Comparison of ENCODE assay signal across 8 cellular contexts in the genomic region with DNA sequence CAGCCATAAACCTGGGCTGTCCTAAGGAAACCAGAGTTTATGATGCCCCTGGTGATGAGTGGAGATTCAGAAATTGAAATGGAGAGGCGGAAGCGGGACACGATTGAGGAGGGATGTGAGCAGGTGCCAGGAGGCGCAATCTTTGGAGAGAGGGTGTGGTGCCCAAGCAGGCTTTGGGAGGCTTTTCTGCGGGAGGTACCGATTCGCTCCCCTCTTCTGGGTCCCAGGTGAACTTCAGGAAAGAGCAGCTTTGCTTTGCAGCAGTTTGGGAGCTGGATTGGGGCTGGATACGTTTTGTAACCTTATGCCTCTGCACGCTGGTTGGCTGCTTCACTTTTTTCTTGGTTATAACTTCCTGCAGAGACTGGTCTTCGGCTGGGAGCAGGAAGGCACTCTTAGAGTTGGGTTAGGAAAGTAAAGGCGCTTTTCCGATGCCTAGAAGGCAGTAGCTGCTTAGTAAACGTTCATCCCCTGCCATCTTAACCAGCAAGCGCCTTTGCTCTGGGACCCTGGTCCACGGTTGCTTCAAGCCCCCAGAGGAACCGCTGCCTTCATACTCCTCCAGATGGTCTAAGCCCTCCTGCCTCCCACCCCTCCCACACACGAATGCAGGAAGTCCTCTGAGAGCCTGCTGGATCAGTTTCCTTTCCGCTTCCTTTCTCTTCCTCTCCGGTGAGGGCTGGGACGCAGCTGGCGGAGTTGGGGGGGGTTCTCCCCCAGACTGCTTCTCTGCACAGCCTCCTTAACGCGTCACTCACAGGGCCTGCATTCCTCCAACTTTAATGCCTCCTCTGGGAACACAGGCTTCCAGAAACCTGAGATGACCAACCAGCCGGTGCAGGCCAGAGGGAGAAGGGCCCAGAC. TPM values are rescaled to one million over a fixed set of nuclear protein-coding genes. Genes with fewer than 3 reads are reported as not detected.
A peak's percentile ranks its signal among the peaks of the same experiment; 100 is the strongest.
DNase-seq lines count a peak whose midpoint lies in the region; ATAC-seq and TF ChIP-seq lines count a peak whose summit lies in the region.

No MANE protein-coding gene starts in this region.

- TF ChIP-seq CTCF in fibroblast of the aortic adventitia (IDR thresholded peaks at IDR 0.05; ENCODE audit: insufficient read depth, low read length), result no peak
- no peak for TF ChIP-seq CTCF in osteocyte (IDR thresholded peaks at IDR 0.05)

- no peak for ATAC-seq in GM18858 (IDR thresholded peaks at IDR 0.05; ENCODE audit: unreplicated experiment)
- ATAC-seq in HG03280 (IDR thresholded peaks at IDR 0.05; ENCODE audit: unreplicated experiment), result no peak
- no peak for ATAC-seq in HG03175 (IDR thresholded peaks at IDR 0.05; ENCODE audit: unreplicated experiment)

- DNase-seq in CMK (ENCODE audit: low read depth) (peak; percentile 18), NCI-H524 treated with DMSO at 0.1 percent for 48 hours (lab: John Stamatoyannopoulos, UW) (peak; percentile 96), fibroblast of the aortic adventitia (ENCODE audit: low read depth) (peak; percentile 39), osteocyte (ENCODE audit: extremely low spot score, unreplicated experiment) (no peak), HT-29 (ENCODE audit: low spot score) (no peak)

- H3K36me3 Mint-ChIP-seq in osteocyte (ENCODE audit: unreplicated experiment), result no peaks in the 10 kb centered on the region

- peaks cover 19% of the 10 kb centered on the region for H3K4me1 Mint-ChIP-seq in osteocyte (ENCODE audit: unreplicated experiment)

- H3K9me3 Mint-ChIP-seq in osteocyte (ENCODE audit: unreplicated experiment), result no peaks in the 10 kb centered on the region

- H3K27me3 Mint-ChIP-seq in osteocyte (ENCODE audit: unreplicated experiment), result peaks cover 9% of the 10 kb centered on the region

- H3K4me3 ChIP-seq in fibroblast of the aortic adventitia (ENCODE audit: low read depth, low read length), result peak overlapping the region; percentile 18

- peak overlapping the region; percentile 60 for H3K4me3 Mint-ChIP-seq in osteocyte (ENCODE audit: unreplicated experiment)

- peak overlapping the region; percentile 81 for H3K27ac Mint-ChIP-seq in osteocyte (ENCODE audit: unreplicated experiment)

RNA-seq across cellular contexts. Expression of gene NEK6, which starts 15.2 kb away (rescaled TPM):
- total RNA-seq in fibroblast of the aortic adventitia (ENCODE audit: low replicate concordance) (44.7 and 64.3 TPM in 2 replicates), osteocyte (111 and 115 TPM in 2 replicates)
- total RNA-seq in HT-29 (2014; rRNA removed; shearing (Covaris generic)), result 17.0 and 22.1 TPM in 2 replicates

Comparison
In these comparisons a context has a peak if more than half of its experiments do, and no peak if none do; other contexts are left out.
1. DNase-seq: peak in CMK (single experiment), NCI-H524 treated with DMSO at 0.1 percent for 48 hours (single experiment) and fibroblast of the aortic adventitia (single experiment); none in osteocyte (single experiment) and HT-29 (single experiment).